ENCODE assay signal across 25 cellular contexts in the genomic region with DNA sequence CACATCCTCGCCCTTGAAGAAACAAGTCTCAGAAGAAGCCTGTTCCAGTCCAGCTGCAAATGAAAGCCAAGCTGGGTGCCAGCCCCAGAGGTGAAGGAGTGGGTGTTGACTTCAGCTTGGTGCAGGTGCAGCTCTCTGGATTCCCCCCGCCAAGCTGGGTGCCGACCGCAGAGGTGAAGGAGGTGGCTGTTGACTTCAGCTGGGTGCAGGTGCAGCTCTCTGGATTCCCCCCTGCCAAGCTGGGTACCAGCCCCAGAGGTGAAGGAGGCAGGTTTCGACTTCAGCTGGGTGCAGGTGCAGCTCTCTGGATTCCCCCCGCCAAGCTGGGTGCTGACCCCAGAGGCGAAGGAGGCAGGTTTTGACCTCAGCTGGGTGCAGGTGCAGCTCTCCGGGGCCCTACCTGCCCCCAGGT.
DNase-seq lines count a peak whose midpoint lies in the region; ATAC-seq and TF ChIP-seq lines count a peak whose summit lies in the region.
"Had no signal": no experiment of that assay in that cellular context is flagged by ENCODE, and none has a peak within 500 bp of the region (broad histone marks: within the 10 kb centered on the region; RNA-seq: fewer than 3 reads in every experiment).

No MANE protein-coding gene starts in this region.

- TF ChIP-seq CTCF in GM12864 (IDR thresholded peaks at IDR 0.05; ENCODE audit: low read depth, low read length, missing control alignments) (no peak), MM.1S (IDR thresholded peaks at IDR 0.05; ENCODE audit: low read length) (no peak)

- H3K4me3 ChIP-seq in GM12864 (ENCODE audit: low read depth, low read length), result no peak overlapping the region
- no peak overlapping the region for H3K4me3 ChIP-seq in MM.1S (ENCODE audit: low read length)
- H3K4me3 ChIP-seq: cardiac muscle cell, heart right ventricle, left lung, testis had no signal

- H3K4me1 ChIP-seq in MM.1S (ENCODE audit: low read length), result peaks cover 50% of the 10 kb centered on the region
- H3K4me1 ChIP-seq: heart right ventricle, left lung, testis had no signal

- H3K9ac ChIP-seq in MM.1S (ENCODE audit: low read length), result no peak overlapping the region; the same call in 1 of the 2 replicates

- intact Hi-C loops in left colon (cut with DNase I, micrococcal nuclease), result no loop called here

- peak; percentile 48 for DNase-seq in GM12864 (ENCODE audit: low read depth)
- DNase-seq in MM.1S, result peak; percentile 99
- peak; percentile 16 to 51 for DNase-seq in left colon
- no peak for DNase-seq in NCI-H187 treated with DMSO at 0.1 percent for 48 hours (lab: John Stamatoyannopoulos, UW)
- DNase-seq in DMS153 treated with DMSO at 0.1 percent for 48 hours (lab: John Stamatoyannopoulos, UW; ENCODE audit: unreplicated experiment), result no peak
- no peak for DNase-seq in NCI-H2171 (lab: John Stamatoyannopoulos, UW)
- DNase-seq in NCI-H446 treated with DMSO at 0.1 percent for 48 hours (lab: John Stamatoyannopoulos, UW), result no peak
- DNase-seq: ACHN; activated CD8-positive, alpha-beta T cell treated with anti-CD3 and anti-CD28 coated beads for 36 hours; amygdala; DMS153; heart right ventricle; Kasumi-1; left lung; midbrain; NCI-H1105; NCI-H2107; NCI-H526; nephron progenitor cell; PC-3; SIG-M5; testis had no signal

- H3K27me3 ChIP-seq in MM.1S (replicated peaks; ENCODE audit: insufficient read depth, low read length), result no peaks in the 10 kb centered on the region
- H3K27me3 ChIP-seq: cardiac muscle cell, left lung, testis had no signal

- H3K27ac ChIP-seq in MM.1S (ENCODE audit: low read length), result peak overlapping the region; percentile 95
- H3K27ac ChIP-seq: cardiac muscle cell, heart right ventricle, left lung, testis had no signal

- peak overlapping the region; percentile 26; the same call in 1 of the 2 replicates for H3K4me2 ChIP-seq in MM.1S (ENCODE audit: low read depth, low read length)

- no peaks in the 10 kb centered on the region for H4K20me1 ChIP-seq in MM.1S (ENCODE audit: insufficient read depth, low read length)

- no peak overlapping the region for H2AFZ ChIP-seq in MM.1S (ENCODE audit: low read length)

- H3K9me2 ChIP-seq in MM.1S (replicated peaks; ENCODE audit: insufficient read depth, low read length), result no peaks in the 10 kb centered on the region

- ATAC-seq in GM21447 (IDR thresholded peaks at IDR 0.05; ENCODE audit: unreplicated experiment) (peak; percentile 58), left colon (peak; percentile 17)
- ATAC-seq: activated CD8-positive, alpha-beta T cell treated with anti-CD3 and anti-CD28 coated beads for 36 hours; heart right ventricle; left lung; PC-3; WTC11 had no signal

- H3F3A ChIP-seq in MM.1S (ENCODE audit: insufficient read depth, low read length), result peaks cover 23% of the 10 kb centered on the region

- H3K36me3 ChIP-seq in MM.1S (replicated peaks; ENCODE audit: insufficient read depth, low read length), result no peaks in the 10 kb centered on the region
- H3K36me3 ChIP-seq: cardiac muscle cell, heart right ventricle, left lung had no signal

- H3K9me3 ChIP-seq in MM.1S (replicated peaks; ENCODE audit: insufficient read depth, low read length), result no peaks in the 10 kb centered on the region
- H3K9me3 ChIP-seq: heart right ventricle, left lung, testis had no signal

- no peaks in the 10 kb centered on the region for H3K79me2 ChIP-seq in MM.1S (ENCODE audit: low read length)

Comparison
In these comparisons a context has a peak if more than half of its experiments do, and no peak if none do; other contexts are left out.
1. DNase-seq: peak in GM12864 (single experiment), MM.1S (single experiment) and left colon (2 of 2); none in NCI-H187 treated with DMSO at 0.1 percent for 48 hours (single experiment), DMS153 treated with DMSO at 0.1 percent for 48 hours (single experiment), NCI-H2171 (single experiment) and NCI-H446 treated with DMSO at 0.1 percent for 48 hours (single experiment).